8 cellular contexts compared by ENCODE assay signal in the genomic region with DNA sequence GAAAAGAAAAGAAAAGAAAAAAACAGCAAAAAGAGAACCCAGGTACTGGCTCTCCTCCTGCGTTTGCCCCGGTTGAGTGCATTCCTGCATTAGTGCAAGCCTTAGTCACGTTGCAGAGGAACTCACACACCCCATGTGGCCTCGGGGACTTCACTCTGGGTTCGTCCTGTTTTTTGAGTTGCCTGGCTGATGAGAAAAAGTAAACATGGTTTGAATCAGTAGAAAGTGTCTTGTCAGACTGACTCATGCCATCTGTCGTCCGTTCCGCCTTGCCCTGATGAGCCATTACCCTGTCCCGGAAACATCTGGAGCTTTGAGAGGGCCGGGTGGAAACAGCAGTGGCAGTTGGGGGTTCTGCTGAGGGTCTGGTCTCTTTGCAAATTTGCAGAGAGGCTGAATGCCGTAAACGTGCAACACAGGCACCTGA. TPM values are rescaled to one million over a fixed set of nuclear protein-coding genes. Genes with fewer than 3 reads are reported as not detected.
DNase-seq lines count a peak whose midpoint lies in the region; ATAC-seq and TF ChIP-seq lines count a peak whose summit lies in the region.

No MANE protein-coding gene starts in this region.

- peak overlapping the region; percentile 26 to 72 (median 58) for H3K4me3 Mint-ChIP-seq in T-cell
- peak overlapping the region; percentile 63 for H3K4me3 Mint-ChIP-seq in memory B cell

- H3K36me3 ChIP-seq in stomach = peaks cover 0 to 11% (median 9%) of the 10 kb centered on the region in 4 donors

- H3K36me3 Mint-ChIP-seq in T-cell = peaks cover 22% of the 10 kb centered on the region
- peaks cover 3% of the 10 kb centered on the region for H3K36me3 Mint-ChIP-seq in memory B cell

- no peaks in the 10 kb centered on the region for H3K27me3 Mint-ChIP-seq in T-cell
- no peaks in the 10 kb centered on the region for H3K27me3 Mint-ChIP-seq in memory B cell

- intact Hi-C loops in stomach (cut with DNase I; ENCODE audit: low total_unique reads) = no loop called here

- no peak for TF ChIP-seq POLR2A in stomach (IDR thresholded peaks at IDR 0.05)

- H3K9me3 Mint-ChIP-seq in T-cell (no peaks in the 10 kb centered on the region), memory B cell (no peaks in the 10 kb centered on the region)

- H3K27ac Mint-ChIP-seq in T-cell (peak overlapping the region; percentile 87 to 88), memory B cell (peak overlapping the region; percentile 72)

- H3K4me3 ChIP-seq in coronary artery = peak overlapping the region; percentile 34
- no peak overlapping the region for H3K4me3 ChIP-seq in stomach

- TF ChIP-seq CTCF in coronary artery (IDR thresholded peaks at IDR 0.05) (no peak), stomach (IDR thresholded peaks at IDR 0.05) (no peak)

- CTCF ChIA-PET in T-cell (lab: Charles Lee) = no interaction called here

- no peaks in the 10 kb centered on the region for H3K27me3 ChIP-seq in stomach

- H3K4me1 Mint-ChIP-seq in T-cell (peaks cover 71 to 90% (median 86%) of the 10 kb centered on the region in 3 donors), memory B cell (peaks cover 37% of the 10 kb centered on the region)

- H3K27ac ChIP-seq in coronary artery (peak overlapping the region in 1 of 2 donors; percentile 17), stomach (peak overlapping the region in 4 of 5 donors; percentile 3 to 80 (median 56))

- TF ChIP-seq EP300 in stomach (IDR thresholded peaks at IDR 0.05) = peak; percentile 7

- no peaks in the 10 kb centered on the region for H3K9me3 ChIP-seq in stomach

- peaks cover 24 to 86% (median 80%) of the 10 kb centered on the region in 4 donors for H3K4me1 ChIP-seq in stomach

- DNase-seq in T-cell (peak in 24 of 34 experiments; percentile 11 to 59 (median 36)), coronary artery (ENCODE audit: low spot score) (no peak), memory B cell (ENCODE audit: low spot score in 2 of 2) (peak; percentile 60 to 79), stomach (peak; percentile 28), GDM1 (lab: John Stamatoyannopoulos, UW) (no peak), nucleus accumbens (lab: John Stamatoyannopoulos, UW) (no peak)

- WGBS in stomach, 5 donors = 32 to 69% (median 52%) methylated on average over 12 of the region's 12 CpGs

- POLR2A ChIA-PET in T-cell (lab: Charles Lee) = no interaction called here

- peak; percentile 96 for ATAC-seq in GM18870 (IDR thresholded peaks at IDR 0.05; ENCODE audit: unreplicated experiment)
- ATAC-seq in HG03060 (IDR thresholded peaks at IDR 0.05; ENCODE audit: low read depth, unreplicated experiment) = peak; percentile 87
- ATAC-seq in T-cell (replicated peaks in 1 of 4) = peak; percentile 37 to 79 (median 70)
- ATAC-seq in memory B cell (ENCODE audit: low read depth) = peak; percentile 88

RNA-seq across cellular contexts. Expression of a gene that starts 16.3 kb away (rescaled TPM):
- 100 to 1,000 TPM; 141 to 294 (median 207) TPM for total RNA-seq in T-cell
- total RNA-seq in stomach = 100 to 1,000 TPM in 3 of 5 donors, 10 to 100 TPM in 2; 72.9 to 220 (median 153) TPM
- polyA plus RNA-seq in stomach = 100 to 1,000 TPM in 2 of 3 donors, 10 to 100 TPM in 1; 97.3 to 207 (median 103) TPM

RNA-seq across cellular contexts. Expression of a gene that starts 44.5 kb away (rescaled TPM):
- 1 to 10 TPM in 1 of 5 donors, under 1 TPM in 1, not detected in 3; 0.13 to 1.5 TPM for total RNA-seq in T-cell
- total RNA-seq in stomach = not detected
- polyA plus RNA-seq in stomach = under 1 TPM in 1 of 3 donors, not detected in 2; 0.70 TPM

Comparison
In these comparisons a context has a peak if more than half of its experiments do, and no peak if none do; other contexts are left out.
1. DNase-seq: peak in T-cell (24 of 34), memory B cell (2 of 2) and stomach (single experiment); none in coronary artery (single experiment), GDM1 (single experiment) and nucleus accumbens (0 of 56).
2. Peak in every context shown above with its lines, with median percentiles within 50 percentile points of each other: ATAC-seq.